Comparison of ENCODE assay signal across 8 cellular contexts in the genomic region with DNA sequence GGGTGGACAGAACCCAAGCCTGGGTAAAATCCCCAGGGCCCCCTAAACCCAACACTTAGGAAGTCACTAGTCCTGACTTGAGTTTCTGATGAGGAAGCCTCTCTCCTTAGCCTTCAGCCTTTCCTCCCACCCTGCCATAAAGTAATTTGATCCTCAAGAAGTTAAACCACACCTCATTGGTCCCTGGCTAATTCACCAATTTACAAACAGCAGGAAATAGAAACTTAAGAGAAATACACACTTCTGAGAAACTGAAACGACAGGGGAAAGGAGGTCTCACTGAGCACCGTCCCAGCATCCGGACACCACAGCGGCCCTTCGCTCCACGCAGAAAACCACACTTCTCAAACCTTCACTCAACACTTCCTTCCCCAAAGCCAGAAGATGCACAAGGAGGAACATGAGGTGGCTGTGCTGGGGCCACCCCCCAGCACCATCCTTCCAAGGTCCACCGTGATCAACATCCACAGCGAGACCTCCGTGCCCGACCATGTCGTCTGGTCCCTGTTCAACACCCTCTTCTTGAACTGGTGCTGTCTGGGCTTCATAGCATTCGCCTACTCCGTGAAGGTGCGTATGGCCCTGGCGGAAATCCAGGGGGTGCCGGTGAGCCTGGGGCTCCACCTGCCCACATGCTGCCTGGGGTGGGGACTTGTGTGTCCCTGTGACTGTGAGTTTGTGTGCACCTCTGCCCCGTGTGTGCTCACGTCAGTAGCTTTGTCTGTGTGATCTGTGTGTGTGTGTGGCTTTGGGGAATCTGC. TPM values are rescaled to one million over a fixed set of nuclear protein-coding genes. Genes with fewer than 3 reads are reported as not detected.
DNase-seq lines count a peak whose midpoint lies in the region; ATAC-seq and TF ChIP-seq lines count a peak whose summit lies in the region.

A gene (plus strand): TSS at position 254 of the 761 bp plus-strand sequence. CDS start 131 bp downstream, at position 385.

- H3K27me3 Mint-ChIP-seq in activated naive CD8-positive, alpha-beta T cell treated with anti-CD3 and anti-CD28 coated beads, Interleukin-2, amount 50 U/mL, for 24 hours, result no peaks in the 10 kb centered on the region

- DNase-seq in OCI-M1 (lab: John Stamatoyannopoulos, UW) (peak; percentile 93), left cardiac atrium (peak; percentile 43), sciatic nerve (ENCODE audit: low spot score) (no peak), NCI-H2227 treated with DMSO at 0.1 percent for 48 hours (lab: John Stamatoyannopoulos, UW) (no peak), retina (no peak)
- peak; percentile 56 for DNase-seq in activated naive CD8-positive, alpha-beta T cell treated with anti-CD3 and anti-CD28 coated beads, Interleukin-2, amount 50 U/mL, for 24 hours

- peaks cover 35% of the 10 kb centered on the region for H3K36me3 Mint-ChIP-seq in activated naive CD8-positive, alpha-beta T cell treated with anti-CD3 and anti-CD28 coated beads, Interleukin-2, amount 50 U/mL, for 24 hours (ENCODE audit: low read depth)

- H3K9me3 Mint-ChIP-seq in activated naive CD8-positive, alpha-beta T cell treated with anti-CD3 and anti-CD28 coated beads, Interleukin-2, amount 50 U/mL, for 24 hours, result no peaks in the 10 kb centered on the region

- H3K27ac ChIP-seq in C4-2B, result peak within 1 kb of the TSS; percentile 44

- ATAC-seq in GM19467 (IDR thresholded peaks at IDR 0.05; ENCODE audit: unreplicated experiment) (peak; percentile 31), left cardiac atrium (peak; percentile 14 to 19), sciatic nerve (peak; percentile 66)
- peak; percentile 31 for ATAC-seq in activated naive CD8-positive, alpha-beta T cell treated with anti-CD3 and anti-CD28 coated beads, Interleukin-2, amount 50 U/mL, for 24 hours

- H3K4me3 Mint-ChIP-seq in activated naive CD8-positive, alpha-beta T cell treated with anti-CD3 and anti-CD28 coated beads, Interleukin-2, amount 50 U/mL, for 24 hours, result peak within 1 kb of the TSS; percentile 92

- H3K27ac Mint-ChIP-seq in activated naive CD8-positive, alpha-beta T cell treated with anti-CD3 and anti-CD28 coated beads, Interleukin-2, amount 50 U/mL, for 24 hours, result peak within 1 kb of the TSS; percentile 96

- intact Hi-C loops in left cardiac atrium (cut with DNase I) (no loop called here), sciatic nerve (cut with DNase I) (no loop called here)

- no peak for TF ChIP-seq CTCF in C4-2B (conservative IDR thresholded peaks at IDR 0.05)

- H3K4me1 Mint-ChIP-seq in activated naive CD8-positive, alpha-beta T cell treated with anti-CD3 and anti-CD28 coated beads, Interleukin-2, amount 50 U/mL, for 24 hours, result peaks cover 35% of the 10 kb centered on the region

RNA-seq across cellular contexts. Expression of the gene that starts here (rescaled TPM):
- 100 to 1,000 TPM; 151 to 215 TPM for total RNA-seq in left cardiac atrium
- total RNA-seq in sciatic nerve, result 344 TPM

Comparison
In these comparisons a context has a peak if more than half of its experiments do, and no peak if none do; other contexts are left out.
1. DNase-seq: peak in OCI-M1 (single experiment), activated naive CD8-positive, alpha-beta T cell treated with anti-CD3 and anti-CD28 coated beads, Interleukin-2, amount 50 U/mL, for 24 hours (single experiment) and left cardiac atrium (single experiment); none in sciatic nerve (single experiment), NCI-H2227 treated with DMSO at 0.1 percent for 48 hours (single experiment) and retina (single experiment).
2. Peak in every context shown above with its lines, with median percentiles within 50 percentile points of each other: ATAC-seq.